22 cellular contexts compared by ENCODE assay signal in genomic region chr17:81957691-81958432, GRCh38. TPM values are rescaled to one million over a fixed set of nuclear protein-coding genes. Genes with fewer than 3 reads are reported as not detected.
"Had no signal": no experiment of that assay in that cellular context is flagged by ENCODE, and none has a peak within 500 bp of the region (broad histone marks: within the 10 kb centered on the region; RNA-seq: fewer than 3 reads in every experiment).

No MANE protein-coding gene starts in this region.

- ATAC-seq: gastrocnemius medialis; psoas muscle; stimulated activated naive CD8-positive, alpha-beta T cell treated with anti-CD3 and anti-CD28 coated beads, Interleukin-15, Interleukin-2, amounts not matched to agents 100 U/mL and 50 U/mL, for 24 hours; T-cell had no signal

- H3K4me3 ChIP-seq: gastrocnemius medialis, hepatocyte, sigmoid colon, suprapubic skin, upper lobe of left lung had no signal

- H3K36me3 ChIP-seq: gastrocnemius medialis, sigmoid colon, suprapubic skin, upper lobe of left lung had no signal

- H3K4me2 ChIP-seq: hepatocyte had no signal

- H3K9me3 Mint-ChIP-seq: activated CD4-positive, alpha-beta memory T cell treated with anti-CD3 and anti-CD28 coated beads for 36 hours; activated naive CD4-positive, alpha-beta T cell treated with anti-CD3 and anti-CD28 coated beads for 36 hours; T-cell had no signal

- H3K27ac Mint-ChIP-seq: activated CD4-positive, alpha-beta memory T cell treated with anti-CD3 and anti-CD28 coated beads for 36 hours; activated naive CD4-positive, alpha-beta T cell treated with anti-CD3 and anti-CD28 coated beads for 36 hours; T-cell had no signal

- H2AFZ ChIP-seq: hepatocyte had no signal

- FAIRE-seq: kidney, TTC549 had no signal

- H3K27ac ChIP-seq: epithelial cell of prostate, gastrocnemius medialis, hepatocyte, psoas muscle, sigmoid colon, suprapubic skin, upper lobe of left lung had no signal

- H3K4me3 Mint-ChIP-seq: activated CD4-positive, alpha-beta memory T cell treated with anti-CD3 and anti-CD28 coated beads for 36 hours had no signal

- H3K36me3 Mint-ChIP-seq: activated CD4-positive, alpha-beta memory T cell treated with anti-CD3 and anti-CD28 coated beads for 36 hours; T-cell had no signal

- H3K79me2 ChIP-seq: hepatocyte had no signal

- DNase-seq: activated CD4-positive, alpha-beta memory T cell treated with anti-CD3 and anti-CD28 coated beads for 36 hours; activated naive CD4-positive, alpha-beta T cell treated with anti-CD3 and anti-CD28 coated beads for 36 hours; cortex of kidney; effector CD8-positive, alpha-beta T cell; gastrocnemius medialis; kidney; nucleus accumbens; psoas muscle; sigmoid colon; stimulated activated CD4-positive, alpha-beta T cell treated with anti-CD3 and anti-CD28 coated beads, Interleukin-12 subunit alpha, Interleukin-12 subunit beta, amount 100 ng/mL, for 4 hours; stimulated activated CD4-positive, alpha-beta T cell treated with anti-CD3 and anti-CD28 coated beads, Interleukin-2, amount 100 ng/mL, for 48 hours; stimulated activated naive CD8-positive, alpha-beta T cell treated with anti-CD3 and anti-CD28 coated beads, Interleukin-15, Interleukin-2, amounts not matched to agents 100 U/mL and 50 U/mL, for 24 hours; T-cell had no signal

- H3K9me3 ChIP-seq: gastrocnemius medialis, psoas muscle, sigmoid colon, suprapubic skin, upper lobe of left lung had no signal

RNA-seq across cellular contexts. Expression of gene NOTUM, which starts 3.1 kb away (rescaled TPM):
- total RNA-seq: kidney, mesenteric fat pad, sigmoid colon had no signal

RNA-seq across cellular contexts. Expression of gene MYADML2, which starts 10.8 kb away (rescaled TPM):
- total RNA-seq: activated CD4-positive, alpha-beta memory T cell treated with anti-CD3 and anti-CD28 coated beads for 36 hours; activated naive CD4-positive, alpha-beta T cell treated with anti-CD3 and anti-CD28 coated beads for 36 hours; hepatocyte; kidney; liver; mesenteric fat pad; sigmoid colon; SK-MEL-5; suprapubic skin; T-cell; upper lobe of left lung had no signal
- polyA plus RNA-seq: adipose tissue, liver, sigmoid colon had no signal
